24 cellular contexts compared by ENCODE assay signal in the genomic region with DNA sequence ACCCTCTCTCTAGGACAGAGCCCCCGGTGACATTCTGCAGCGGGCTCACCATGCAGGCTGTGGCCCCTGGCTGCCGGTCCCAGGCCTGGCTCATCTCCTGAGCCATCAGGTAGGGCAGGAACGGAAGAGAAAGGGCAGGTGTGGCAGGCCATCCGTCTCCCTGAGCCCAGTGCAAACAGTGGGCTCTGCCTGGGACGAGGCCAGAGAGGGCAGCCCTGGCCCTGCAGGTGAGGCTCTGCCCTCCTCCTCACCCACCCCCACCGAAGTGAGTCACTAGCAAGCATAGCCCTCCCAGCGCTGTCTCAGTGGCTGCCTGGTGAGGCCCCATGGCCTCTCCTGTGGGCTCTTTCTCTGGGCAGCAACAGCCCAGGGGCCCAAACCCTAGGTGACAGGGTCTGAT. TPM values are rescaled to one million over a fixed set of nuclear protein-coding genes. Genes with fewer than 3 reads are reported as not detected.
DNase-seq lines count a peak whose midpoint lies in the region; ATAC-seq, FAIRE-seq and TF ChIP-seq lines count a peak whose summit lies in the region.
"Had no signal": no experiment of that assay in that cellular context is flagged by ENCODE, and none has a peak within 500 bp of the region (broad histone marks: within the 10 kb centered on the region; RNA-seq: fewer than 3 reads in every experiment).

No MANE protein-coding gene starts in this region.

- H3K4me2 ChIP-seq in K562 (ENCODE audit: insufficient read depth, low read length) (no peak overlapping the region), osteoblast (ENCODE audit: insufficient read depth, low read length) (no peak overlapping the region)
- H3K4me2 ChIP-seq: BLaER1 treated with 17β-estradiol and CSF1 and Interleukin-3, amounts not matched to agents 10 nM and 100 nM had no signal

- H3K4me3 ChIP-seq in K562 (no peak overlapping the region), osteoblast (ENCODE audit: insufficient read depth, low read length) (no peak overlapping the region)
- H3K4me3 ChIP-seq: ascending aorta; BLaER1 treated with 17β-estradiol and CSF1 and Interleukin-3, amounts not matched to agents 10 nM and 100 nM had no signal

- FAIRE-seq in K562 (lab: Jason Lieb, UNC), result no peak

- no peaks in the 10 kb centered on the region for H3K79me2 ChIP-seq in K562 (ENCODE audit: control insufficient read depth, insufficient read depth, low read length)
- H3K79me2 ChIP-seq in osteoblast (ENCODE audit: insufficient read depth, low read length), result no peaks in the 10 kb centered on the region

- POLR2A ChIA-PET in K562 (lab: Yijun Ruan, JAX), result interaction anchor here (1.4 to 1.5 kb wide), 2 partner anchors 11 to 28 kb away, joined by 3 to 5 read pairs; a partner anchor contains a TSS

- 10% methylated on average over 4 of the region's 8 CpGs for WGBS in K562 (ENCODE audit: insufficient coverage, low coverage, missing lambda C conversion rate)

- H4K20me1 ChIP-seq in K562 (replicated peaks; ENCODE audit: control insufficient read depth, insufficient read depth, low read length) (no peaks in the 10 kb centered on the region), osteoblast (ENCODE audit: insufficient read depth, low read length) (no peaks in the 10 kb centered on the region)
- H4K20me1 ChIP-seq: BLaER1 treated with 17β-estradiol and CSF1 and Interleukin-3, amounts not matched to agents 10 nM and 100 nM had no signal

- H3K9me3 ChIP-seq in K562 (replicated peaks; ENCODE audit: control insufficient read depth, insufficient read depth, low read depth, low read length) (no peaks in the 10 kb centered on the region), osteoblast (ENCODE audit: low read depth, low read length) (no peaks in the 10 kb centered on the region)
- H3K9me3 ChIP-seq: ascending aorta; BLaER1 treated with 17β-estradiol and CSF1 and Interleukin-3, amounts not matched to agents 10 nM and 100 nM had no signal

- intact Hi-C loops in K562 (cut with micrococcal nuclease), result no loop called here

- no peaks in the 10 kb centered on the region for H3K9me1 ChIP-seq in K562 (ENCODE audit: control insufficient read depth, insufficient read depth, low read length)

- CTCF ChIA-PET in K562 (lab: Yijun Ruan, JAX; ENCODE audit: low intra/inter-chr PET ratio), result interaction anchor here (0.9 kb wide), 1 partner anchor 108 kb away, joined by 3 read pairs; no protein-coding TSS in a partner anchor

- H3K27me3 ChIP-seq in K562 (ENCODE audit: control insufficient read depth in 2 of 2, insufficient read depth in 2 of 2, low read length in 2 of 2) (peaks cover 19 to 57% of the 10 kb centered on the region in 2 experiments), osteoblast (ENCODE audit: insufficient read depth, low read length) (peaks cover 13% of the 10 kb centered on the region)
- H3K27me3 ChIP-seq: ascending aorta; BLaER1 treated with 17β-estradiol and CSF1 and Interleukin-3, amounts not matched to agents 10 nM and 100 nM had no signal

- no peaks in the 10 kb centered on the region for H3K36me3 ChIP-seq in K562 (ENCODE audit: control insufficient read depth, insufficient read depth, low read length)
- H3K36me3 ChIP-seq in osteoblast (ENCODE audit: insufficient read depth, low read length), result no peaks in the 10 kb centered on the region
- H3K36me3 ChIP-seq: ascending aorta; BLaER1 treated with 17β-estradiol and CSF1 and Interleukin-3, amounts not matched to agents 10 nM and 100 nM had no signal

- H3K4me1 ChIP-seq in K562 (replicated peaks in 1 of 2; ENCODE audit: control insufficient read depth in 2 of 2, insufficient read depth in 2 of 2, low read length in 2 of 2) (peaks cover 0 to 37% of the 10 kb centered on the region in 2 experiments; a peak in 3 of 5 replicates), osteoblast (ENCODE audit: insufficient read depth, low read length) (no peaks in the 10 kb centered on the region)
- H3K4me1 ChIP-seq: ascending aorta had no signal

- TF ChIP-seq CTCF in K562 (IDR thresholded peaks at IDR 0.05 in 2 of 3, conservative IDR thresholded peaks at IDR 0.05 in 1 of 3; ENCODE audit: insufficient read depth in 2 of 3, low read depth in 1 of 3, low read length in 3 of 3) (no peak), osteoblast (IDR thresholded peaks at IDR 0.05; ENCODE audit: extremely low read depth, low read depth, low read length) (no peak)

- BruUV-seq in K562 (replicated peaks; lab: Mats Ljungman, UMichigan), result no TSS peak

- DNase-seq in NCI-H748 (lab: John Stamatoyannopoulos, UW; ENCODE audit: unreplicated experiment) (peak; percentile 24), NCI-H748 treated with DMSO at 0.1 percent for 48 hours (lab: John Stamatoyannopoulos, UW) (no peak), NCI-H2196 (lab: John Stamatoyannopoulos, UW; ENCODE audit: unreplicated experiment) (peak; percentile 56), K562 (ENCODE audit: extremely low read depth in 1 of 4, low spot score in 3 of 4) (no peak), osteoblast (ENCODE audit: insufficient read length, low spot score, missing footprints) (peak; percentile 80), NCI-H1694 (lab: John Stamatoyannopoulos, UW) (no peak)
- DNase-seq in activated CD4-positive, alpha-beta T cell treated with anti-CD3 and anti-CD28 coated beads for 4 hours, result no peak
- DNase-seq: activated CD4-positive, alpha-beta T cell treated with anti-CD3 and anti-CD28 coated beads, Interleukin-2, amount 50 U/mL, for 48 hours; activated naive CD4-positive, alpha-beta T cell treated with anti-CD3 and anti-CD28 coated beads, Interleukin-2, amount 50 U/mL, for 16 hours; effector CD4-positive, alpha-beta T cell; GDM1; glutamatergic neuron; H9; left ventricle myocardium superior; stimulated activated CD8-positive, alpha-beta memory T cell treated with anti-CD3 and anti-CD28 coated beads, Interleukin-4, amount 100 ng/mL, for 48 hours; T-helper 1 cell had no signal

- no peak for TF ChIP-seq RAD21 in K562 (CRISPR knock-in tag; conservative IDR thresholded peaks at IDR 0.05 in 1 of 2, IDR thresholded peaks at IDR 0.05 in 1 of 2)

- H3K9ac ChIP-seq in K562 (ENCODE audit: insufficient read depth in 1 of 2, low read depth in 2 of 2, low read length in 2 of 2), result peak overlapping the region in 1 of 2 experiments; percentile 76; a peak in 1 of 4 replicates
- H3K9ac ChIP-seq: BLaER1 treated with 17β-estradiol and CSF1 and Interleukin-3, amounts not matched to agents 10 nM and 100 nM had no signal

- no peak for TF ChIP-seq EP300 in K562 (IDR thresholded peaks at IDR 0.05; ENCODE audit: low read length)

- ATAC-seq in K562 (peak; percentile 20; the same call in 2 of the 3 replicates), GM21576 (IDR thresholded peaks at IDR 0.05; ENCODE audit: unreplicated experiment) (no peak)
- ATAC-seq: left ventricle myocardium superior had no signal

- no peak overlapping the region for H3K27ac ChIP-seq in K562 (ENCODE audit: extremely low read depth, low read depth, low read length)
- no peak overlapping the region for H3K27ac ChIP-seq in osteoblast (ENCODE audit: low read depth, low read length)
- H3K27ac ChIP-seq: ascending aorta; BLaER1 treated with 17β-estradiol and CSF1 and Interleukin-3, amounts not matched to agents 10 nM and 100 nM; VCaP had no signal

- TF ChIP-seq POLR2A in K562 (conservative IDR thresholded peaks at IDR 0.05), result no peak

- in situ Hi-C loops in K562 (cut with MboI), result no loop called here

- H2AFZ ChIP-seq in K562 (ENCODE audit: low read depth, low read length), result no peak overlapping the region
- H2AFZ ChIP-seq in osteoblast (ENCODE audit: low read length), result no peak overlapping the region

RNA-seq across cellular contexts. Expression of a gene that starts 14.5 kb away (rescaled TPM):
- total RNA-seq in K562 (2011; cell fraction: chromatin; rRNA removed; ENCODE audit: low replicate concordance), result not detected in 2 replicates
- total RNA-seq in K562 (2011; cell fraction: nucleolus; rRNA removed), result not detected in 2 replicates
- not detected in 2 replicates for total RNA-seq in K562 (2011; cell fraction: nucleoplasm; rRNA removed)
- not detected in 2 replicates for total RNA-seq in K562 (2014; rRNA removed)
- not detected in 2 replicates for total RNA-seq in K562 (2014; rRNA removed; fragmentation: Illumina TruSeq; extraction: Trizol)
- not detected in 2 replicates for total RNA-seq in K562 (2015; rRNA removed; fragmentation: Illumina TruSeq; extraction: Trizol)
- not detected in 2 replicates for total RNA-seq in K562 (2021)
- not detected in 2 replicates for polyA plus RNA-seq in K562 (2011; rRNA removed)
- polyA plus RNA-seq in K562 (2011; cell fraction: cytosol; rRNA removed), result not detected in 2 replicates
- not detected in 2 replicates for polyA plus RNA-seq in K562 (2011; cell fraction: nucleus; rRNA removed)
- polyA plus RNA-seq in K562 (2012), result not detected in 2 replicates
- not detected in 2 replicates for polyA plus RNA-seq in K562 (2014; fragmentation: Illumina TruSeq; extraction: Trizol)
- not detected for polyA plus RNA-seq in K562 (2014; fragmentation: Nextera tagmentation; extraction: Ambion mirVana)
- polyA plus RNA-seq in K562 (2014; rRNA removed), result not detected in 2 replicates
- polyA minus RNA-seq in K562 (2011; rRNA and poly(A)+ RNA removed), result not detected in 2 replicates
- polyA minus RNA-seq in K562 (2011; cell fraction: cytosol; rRNA and poly(A)+ RNA removed), result not detected in 2 replicates
- polyA minus RNA-seq in K562 (2011; cell fraction: nucleus; rRNA and poly(A)+ RNA removed), result not detected in 2 replicates
- not detected in 2 replicates for total RNA-seq in osteoblast
- total RNA-seq: ascending aorta, cerebellum, H9, left ventricle myocardium superior, mucosa of gallbladder, subcutaneous adipose tissue, urinary bladder had no signal
- polyA plus RNA-seq: urinary bladder had no signal

RNA-seq across cellular contexts. Expression of a gene that starts 22.4 kb away (rescaled TPM):
- 1.1 and 7.8 TPM in 2 replicates for total RNA-seq in K562 (2011; cell fraction: chromatin; rRNA removed; ENCODE audit: low replicate concordance)
- 2.2 and 4.0 TPM in 2 replicates for total RNA-seq in K562 (2011; cell fraction: nucleolus; rRNA removed)
- total RNA-seq in K562 (2011; cell fraction: nucleoplasm; rRNA removed), result 2.1 and 2.5 TPM in 2 replicates
- total RNA-seq in K562 (2014; rRNA removed) (0.04 and 0.14 TPM in 2 replicates), K562 (2014; rRNA removed; fragmentation: Illumina TruSeq; extraction: Trizol) (0.19 TPM in 1 of 2 replicates, not detected in the other), K562 (2015; rRNA removed; fragmentation: Illumina TruSeq; extraction: Trizol) (0.15 and 0.54 TPM in 2 replicates), K562 (2021) (0.91 and 1.2 TPM in 2 replicates), osteoblast (0.36 TPM in 1 of 2 replicates, not detected in the other)
- polyA plus RNA-seq in K562 (2011; rRNA removed) (0.53 and 1.4 TPM in 2 replicates), K562 (2014; fragmentation: Illumina TruSeq; extraction: Trizol) (0.53 and 0.71 TPM in 2 replicates), K562 (2014; fragmentation: Nextera tagmentation; extraction: Ambion mirVana) (under 1 TPM in 1 of 2 experiments, not detected in 1; 0.15 TPM), K562 (2014; rRNA removed) (1.1 and 2.1 TPM in 2 replicates)
- 0.32 and 1.4 TPM in 2 replicates for polyA plus RNA-seq in K562 (2011; cell fraction: cytosol; rRNA removed)
- polyA plus RNA-seq in K562 (2011; cell fraction: nucleus; rRNA removed), result 7.9 and 8.7 TPM in 2 replicates
- 1.3 and 3.5 TPM in 2 replicates for polyA plus RNA-seq in K562 (2012)
- 0.75 and 1.2 TPM in 2 replicates for polyA minus RNA-seq in K562 (2011; rRNA and poly(A)+ RNA removed)
- polyA minus RNA-seq in K562 (2011; cell fraction: cytosol; rRNA and poly(A)+ RNA removed), result 1.4 TPM in 1 of 2 replicates, not detected in the other
- polyA minus RNA-seq in K562 (2011; cell fraction: nucleus; rRNA and poly(A)+ RNA removed), result 1.6 and 1.7 TPM in 2 replicates

RNA-seq across cellular contexts. Expression of a gene that starts 26.1 kb away (rescaled TPM):
- total RNA-seq in K562 (2011; cell fraction: chromatin; rRNA removed; ENCODE audit: low replicate concordance), result 0.40 and 0.51 TPM in 2 replicates
- total RNA-seq in K562 (2011; cell fraction: nucleolus; rRNA removed), result 0.17 and 0.26 TPM in 2 replicates
- 0.46 TPM in 1 of 2 replicates, not detected in the other for total RNA-seq in K562 (2011; cell fraction: nucleoplasm; rRNA removed)
- total RNA-seq in K562 (2014; rRNA removed) (not detected in 2 replicates), K562 (2014; rRNA removed; fragmentation: Illumina TruSeq; extraction: Trizol) (0.11 TPM in 1 of 2 replicates, not detected in the other), K562 (2015; rRNA removed; fragmentation: Illumina TruSeq; extraction: Trizol) (0.19 and 0.36 TPM in 2 replicates), K562 (2021) (0.18 and 0.27 TPM in 2 replicates), osteoblast (not detected in 2 replicates)
- polyA plus RNA-seq in K562 (2011; rRNA removed) (0.28 and 0.31 TPM in 2 replicates), K562 (2014; fragmentation: Illumina TruSeq; extraction: Trizol) (0.25 TPM in 1 of 2 replicates, not detected in the other), K562 (2014; fragmentation: Nextera tagmentation; extraction: Ambion mirVana) (under 1 TPM; 0.04 to 0.06 TPM), K562 (2014; rRNA removed) (0.08 and 0.09 TPM in 2 replicates)
- polyA plus RNA-seq in K562 (2011; cell fraction: cytosol; rRNA removed), result 0.28 and 0.42 TPM in 2 replicates
- 1.1 and 1.2 TPM in 2 replicates for polyA plus RNA-seq in K562 (2011; cell fraction: nucleus; rRNA removed)
- 0.35 and 0.68 TPM in 2 replicates for polyA plus RNA-seq in K562 (2012)
- 0.09 TPM in 1 of 2 replicates, not detected in the other for polyA minus RNA-seq in K562 (2011; rRNA and poly(A)+ RNA removed)
- polyA minus RNA-seq in K562 (2011; cell fraction: cytosol; rRNA and poly(A)+ RNA removed), result not detected in 2 replicates
- 0.27 and 0.33 TPM in 2 replicates for polyA minus RNA-seq in K562 (2011; cell fraction: nucleus; rRNA and poly(A)+ RNA removed)
- total RNA-seq: ascending aorta, cerebellum, left ventricle myocardium superior, mucosa of gallbladder, urinary bladder had no signal
- polyA plus RNA-seq: urinary bladder had no signal

RNA-seq across cellular contexts. Expression of a gene that starts 27.2 kb away (rescaled TPM):
- total RNA-seq in K562 (2011; cell fraction: chromatin; rRNA removed; ENCODE audit: low replicate concordance), result 2.8 and 9.8 TPM in 2 replicates
- total RNA-seq in K562 (2011; cell fraction: nucleolus; rRNA removed), result 7.1 and 8.3 TPM in 2 replicates
- 4.5 and 5.5 TPM in 2 replicates for total RNA-seq in K562 (2011; cell fraction: nucleoplasm; rRNA removed)
- total RNA-seq in K562 (2014; rRNA removed) (0.64 and 1.2 TPM in 2 replicates), K562 (2014; rRNA removed; fragmentation: Illumina TruSeq; extraction: Trizol) (0.16 and 0.22 TPM in 2 replicates), K562 (2015; rRNA removed; fragmentation: Illumina TruSeq; extraction: Trizol) (0.43 and 0.53 TPM in 2 replicates), K562 (2021) (1.00 and 1.4 TPM in 2 replicates), osteoblast (not detected in 2 replicates)
- polyA plus RNA-seq in K562 (2011; rRNA removed) (0.57 and 0.77 TPM in 2 replicates), K562 (2014; fragmentation: Illumina TruSeq; extraction: Trizol) (0.42 and 0.71 TPM in 2 replicates), K562 (2014; fragmentation: Nextera tagmentation; extraction: Ambion mirVana) (not detected), K562 (2014; rRNA removed) (0.57 and 0.69 TPM in 2 replicates)
- polyA plus RNA-seq in K562 (2011; cell fraction: cytosol; rRNA removed), result 0.65 and 1.9 TPM in 2 replicates
- 1.2 and 2.7 TPM in 2 replicates for polyA plus RNA-seq in K562 (2011; cell fraction: nucleus; rRNA removed)
- polyA plus RNA-seq in K562 (2012), result 1.5 and 2.1 TPM in 2 replicates
- 4.8 and 11.0 TPM in 2 replicates for polyA minus RNA-seq in K562 (2011; rRNA and poly(A)+ RNA removed)
- polyA minus RNA-seq in K562 (2011; cell fraction: cytosol; rRNA and poly(A)+ RNA removed), result 0.82 and 1.6 TPM in 2 replicates
- 4.0 and 5.0 TPM in 2 replicates for polyA minus RNA-seq in K562 (2011; cell fraction: nucleus; rRNA and poly(A)+ RNA removed)
- total RNA-seq: ascending aorta, cerebellum, left ventricle myocardium superior, subcutaneous adipose tissue had no signal

RNA-seq across cellular contexts. Expression of a gene that starts 37.2 kb away (rescaled TPM):
- 1.3 and 5.0 TPM in 2 replicates for total RNA-seq in K562 (2011; cell fraction: chromatin; rRNA removed; ENCODE audit: low replicate concordance)
- total RNA-seq in K562 (2011; cell fraction: nucleolus; rRNA removed), result 3.9 and 4.0 TPM in 2 replicates
- total RNA-seq in K562 (2011; cell fraction: nucleoplasm; rRNA removed), result 2.5 and 3.4 TPM in 2 replicates
- total RNA-seq in K562 (2014; rRNA removed) (8.8 and 9.8 TPM in 2 replicates), K562 (2014; rRNA removed; fragmentation: Illumina TruSeq; extraction: Trizol) (2.0 and 2.7 TPM in 2 replicates), K562 (2015; rRNA removed; fragmentation: Illumina TruSeq; extraction: Trizol) (4.0 and 4.3 TPM in 2 replicates), K562 (2021) (15.5 and 16.0 TPM in 2 replicates), osteoblast (15.9 and 16.6 TPM in 2 replicates)
- polyA plus RNA-seq in K562 (2011; rRNA removed) (3.1 and 5.5 TPM in 2 replicates), K562 (2014; fragmentation: Illumina TruSeq; extraction: Trizol) (7.3 and 8.9 TPM in 2 replicates), K562 (2014; fragmentation: Nextera tagmentation; extraction: Ambion mirVana) (1 to 10 TPM; 5.3 to 8.2 TPM), K562 (2014; rRNA removed) (8.0 and 9.8 TPM in 2 replicates)
- 6.0 and 8.6 TPM in 2 replicates for polyA plus RNA-seq in K562 (2011; cell fraction: cytosol; rRNA removed)
- 6.9 and 7.8 TPM in 2 replicates for polyA plus RNA-seq in K562 (2011; cell fraction: nucleus; rRNA removed)
- polyA plus RNA-seq in K562 (2012), result 6.1 and 7.1 TPM in 2 replicates
- polyA minus RNA-seq in K562 (2011; rRNA and poly(A)+ RNA removed), result 1.8 and 2.2 TPM in 2 replicates
- 4.5 and 6.5 TPM in 2 replicates for polyA minus RNA-seq in K562 (2011; cell fraction: cytosol; rRNA and poly(A)+ RNA removed)
- 1.5 and 1.7 TPM in 2 replicates for polyA minus RNA-seq in K562 (2011; cell fraction: nucleus; rRNA and poly(A)+ RNA removed)

Comparison
In these comparisons a context has a peak if more than half of its experiments do, and no peak if none do; other contexts are left out.
1. DNase-seq: peak in NCI-H748 (single experiment), NCI-H2196 (single experiment) and osteoblast (single experiment); none in NCI-H748 treated with DMSO at 0.1 percent for 48 hours (single experiment), K562 (0 of 4), NCI-H1694 (single experiment) and activated CD4-positive, alpha-beta T cell treated with anti-CD3 and anti-CD28 coated beads for 4 hours (0 of 2).